In genomic region chr3:24215518-24215917, GRCh38 we compare ENCODE assay signal across 2 cellular contexts.
TF ChIP-seq lines count a peak whose summit lies in the region.

No MANE protein-coding gene starts in this region.

TF ChIP-seq in SK-N-SH treated with all-trans-retinoic acid at 6 μM for 48 hours, 23 proteins besides CTCF, POLR2A, EP300 and RAD21:
- TF ChIP-seq, protein P1, sequence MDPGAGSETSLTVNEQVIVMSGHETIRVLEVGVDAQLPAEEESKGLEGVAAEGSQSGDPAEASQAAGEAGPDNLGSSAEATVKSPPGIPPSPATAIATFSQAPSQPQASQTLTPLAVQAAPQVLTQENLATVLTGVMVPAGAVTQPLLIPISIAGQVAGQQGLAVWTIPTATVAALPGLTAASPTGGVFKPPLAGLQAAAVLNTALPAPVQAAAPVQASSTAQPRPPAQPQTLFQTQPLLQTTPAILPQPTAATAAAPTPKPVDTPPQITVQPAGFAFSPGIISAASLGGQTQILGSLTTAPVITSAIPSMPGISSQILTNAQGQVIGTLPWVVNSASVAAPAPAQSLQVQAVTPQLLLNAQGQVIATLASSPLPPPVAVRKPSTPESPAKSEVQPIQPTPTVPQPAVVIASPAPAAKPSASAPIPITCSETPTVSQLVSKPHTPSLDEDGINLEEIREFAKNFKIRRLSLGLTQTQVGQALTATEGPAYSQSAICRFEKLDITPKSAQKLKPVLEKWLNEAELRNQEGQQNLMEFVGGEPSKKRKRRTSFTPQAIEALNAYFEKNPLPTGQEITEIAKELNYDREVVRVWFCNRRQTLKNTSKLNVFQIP (CRISPR knock-in tag; IDR thresholded peaks at IDR 0.05; ENCODE audit: borderline replicate concordance, low read depth): no peak
- TF ChIP-seq ESRRG (CRISPR knock-in tag; IDR thresholded peaks at IDR 0.05) (no peak), ZNF70 (CRISPR knock-in tag; IDR thresholded peaks at IDR 0.05) (no peak), ISL1 (CRISPR knock-in tag; IDR thresholded peaks at IDR 0.05) (no peak), ZNF565 (CRISPR knock-in tag; conservative IDR thresholded peaks at IDR 0.05; ENCODE audit: low read depth) (no peak), BACH2 (CRISPR knock-in tag; IDR thresholded peaks at IDR 0.05; ENCODE audit: borderline replicate concordance) (no peak), ARNTL (CRISPR knock-in tag; IDR thresholded peaks at IDR 0.05; ENCODE audit: borderline replicate concordance, low read depth) (no peak), TCF4 (CRISPR knock-in tag; IDR thresholded peaks at IDR 0.05; ENCODE audit: borderline replicate concordance) (no peak), PPARA (CRISPR knock-in tag; IDR thresholded peaks at IDR 0.05; ENCODE audit: borderline replicate concordance) (no peak), RARB (CRISPR knock-in tag; IDR thresholded peaks at IDR 0.05) (no peak), ZFP3 (CRISPR knock-in tag; IDR thresholded peaks at IDR 0.05) (no peak), ZNF8 (CRISPR knock-in tag; IDR thresholded peaks at IDR 0.05) (no peak), ZC3H10 (CRISPR knock-in tag; IDR thresholded peaks at IDR 0.05) (no peak), SNAI2 (CRISPR knock-in tag; IDR thresholded peaks at IDR 0.05) (no peak), GLIS3 (CRISPR knock-in tag; IDR thresholded peaks at IDR 0.05) (no peak), CSDC2 (CRISPR knock-in tag; IDR thresholded peaks at IDR 0.05) (no peak)
- TF ChIP-seq, protein P2, sequence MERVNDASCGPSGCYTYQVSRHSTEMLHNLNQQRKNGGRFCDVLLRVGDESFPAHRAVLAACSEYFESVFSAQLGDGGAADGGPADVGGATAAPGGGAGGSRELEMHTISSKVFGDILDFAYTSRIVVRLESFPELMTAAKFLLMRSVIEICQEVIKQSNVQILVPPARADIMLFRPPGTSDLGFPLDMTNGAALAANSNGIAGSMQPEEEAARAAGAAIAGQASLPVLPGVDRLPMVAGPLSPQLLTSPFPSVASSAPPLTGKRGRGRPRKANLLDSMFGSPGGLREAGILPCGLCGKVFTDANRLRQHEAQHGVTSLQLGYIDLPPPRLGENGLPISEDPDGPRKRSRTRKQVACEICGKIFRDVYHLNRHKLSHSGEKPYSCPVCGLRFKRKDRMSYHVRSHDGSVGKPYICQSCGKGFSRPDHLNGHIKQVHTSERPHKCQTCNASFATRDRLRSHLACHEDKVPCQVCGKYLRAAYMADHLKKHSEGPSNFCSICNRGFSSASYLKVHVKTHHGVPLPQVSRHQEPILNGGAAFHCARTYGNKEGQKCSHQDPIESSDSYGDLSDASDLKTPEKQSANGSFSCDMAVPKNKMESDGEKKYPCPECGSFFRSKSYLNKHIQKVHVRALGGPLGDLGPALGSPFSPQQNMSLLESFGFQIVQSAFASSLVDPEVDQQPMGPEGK (CRISPR knock-in tag; IDR thresholded peaks at IDR 0.05; ENCODE audit: borderline replicate concordance): no peak
- TF ChIP-seq, protein P3, sequence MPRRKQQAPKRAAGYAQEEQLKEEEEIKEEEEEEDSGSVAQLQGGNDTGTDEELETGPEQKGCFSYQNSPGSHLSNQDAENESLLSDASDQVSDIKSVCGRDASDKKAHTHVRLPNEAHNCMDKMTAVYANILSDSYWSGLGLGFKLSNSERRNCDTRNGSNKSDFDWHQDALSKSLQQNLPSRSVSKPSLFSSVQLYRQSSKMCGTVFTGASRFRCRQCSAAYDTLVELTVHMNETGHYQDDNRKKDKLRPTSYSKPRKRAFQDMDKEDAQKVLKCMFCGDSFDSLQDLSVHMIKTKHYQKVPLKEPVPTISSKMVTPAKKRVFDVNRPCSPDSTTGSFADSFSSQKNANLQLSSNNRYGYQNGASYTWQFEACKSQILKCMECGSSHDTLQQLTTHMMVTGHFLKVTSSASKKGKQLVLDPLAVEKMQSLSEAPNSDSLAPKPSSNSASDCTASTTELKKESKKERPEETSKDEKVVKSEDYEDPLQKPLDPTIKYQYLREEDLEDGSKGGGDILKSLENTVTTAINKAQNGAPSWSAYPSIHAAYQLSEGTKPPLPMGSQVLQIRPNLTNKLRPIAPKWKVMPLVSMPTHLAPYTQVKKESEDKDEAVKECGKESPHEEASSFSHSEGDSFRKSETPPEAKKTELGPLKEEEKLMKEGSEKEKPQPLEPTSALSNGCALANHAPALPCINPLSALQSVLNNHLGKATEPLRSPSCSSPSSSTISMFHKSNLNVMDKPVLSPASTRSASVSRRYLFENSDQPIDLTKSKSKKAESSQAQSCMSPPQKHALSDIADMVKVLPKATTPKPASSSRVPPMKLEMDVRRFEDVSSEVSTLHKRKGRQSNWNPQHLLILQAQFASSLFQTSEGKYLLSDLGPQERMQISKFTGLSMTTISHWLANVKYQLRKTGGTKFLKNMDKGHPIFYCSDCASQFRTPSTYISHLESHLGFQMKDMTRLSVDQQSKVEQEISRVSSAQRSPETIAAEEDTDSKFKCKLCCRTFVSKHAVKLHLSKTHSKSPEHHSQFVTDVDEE (CRISPR knock-in tag; IDR thresholded peaks at IDR 0.05): no peak
- TF ChIP-seq, protein P4, sequence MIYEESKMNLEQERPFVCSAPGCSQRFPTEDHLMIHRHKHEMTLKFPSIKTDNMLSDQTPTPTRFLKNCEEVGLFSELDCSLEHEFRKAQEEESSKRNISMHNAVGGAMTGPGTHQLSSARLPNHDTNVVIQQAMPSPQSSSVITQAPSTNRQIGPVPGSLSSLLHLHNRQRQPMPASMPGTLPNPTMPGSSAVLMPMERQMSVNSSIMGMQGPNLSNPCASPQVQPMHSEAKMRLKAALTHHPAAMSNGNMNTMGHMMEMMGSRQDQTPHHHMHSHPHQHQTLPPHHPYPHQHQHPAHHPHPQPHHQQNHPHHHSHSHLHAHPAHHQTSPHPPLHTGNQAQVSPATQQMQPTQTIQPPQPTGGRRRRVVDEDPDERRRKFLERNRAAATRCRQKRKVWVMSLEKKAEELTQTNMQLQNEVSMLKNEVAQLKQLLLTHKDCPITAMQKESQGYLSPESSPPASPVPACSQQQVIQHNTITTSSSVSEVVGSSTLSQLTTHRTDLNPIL (CRISPR knock-in tag; IDR thresholded peaks at IDR 0.05; ENCODE audit: low read depth): no peak

TF ChIP-seq in GM12878, 131 proteins besides CTCF, POLR2A, EP300 and RAD21 (continued from another document):
- no peak for TF ChIP-seq CUX1 (IDR thresholded peaks at IDR 0.05; ENCODE audit: insufficient replicate concordance, low read depth, low read length)
- no peak for TF ChIP-seq BACH1 (IDR thresholded peaks at IDR 0.05; ENCODE audit: borderline replicate concordance)
